In genomic region chr7:6382797-6383196, GRCh38 we compare ENCODE assay signal across 13 cellular contexts. TPM values are rescaled to one million over a fixed set of nuclear protein-coding genes. Genes with fewer than 3 reads are reported as not detected.
DNase-seq lines count a peak whose midpoint lies in the region; ATAC-seq and TF ChIP-seq lines count a peak whose summit lies in the region.
"Had no signal": no experiment of that assay in that cellular context is flagged by ENCODE, and none has a peak within 500 bp of the region (broad histone marks: within the 10 kb centered on the region; RNA-seq: fewer than 3 reads in every experiment).

No MANE protein-coding gene starts in this region.

- TF ChIP-seq CTCF in heart left ventricle (IDR thresholded peaks at IDR 0.05) (no peak), thoracic aorta (IDR thresholded peaks at IDR 0.05) (no peak)

- no peak overlapping the region for H3K4me3 ChIP-seq in heart left ventricle
- 0 out of 2 replicates have a peak overlapping the region, but pooled peaks have one; percentile 36 for H3K4me3 ChIP-seq in iPS-20b (ENCODE audit: low read length)
- H3K4me3 ChIP-seq in thoracic aorta, result peak overlapping the region; percentile 28
- H3K4me3 ChIP-seq: neural progenitor cell had no signal

- no peak for DNase-seq in heart left ventricle
- no peak for DNase-seq in left cardiac atrium
- no peak for DNase-seq in activated naive CD8-positive, alpha-beta T cell treated with anti-CD3 and anti-CD28 coated beads, Interleukin-2, amount 50 U/mL, for 24 hours
- no peak for DNase-seq in thoracic aorta (ENCODE audit: low spot score)
- no peak for DNase-seq in DMS53 (lab: John Stamatoyannopoulos, UW)
- DNase-seq in cerebellum (ENCODE audit: low spot score), result no peak
- DNase-seq in NOMO-1 treated with dmso at 0.1 percent for 144 hours (lab: John Stamatoyannopoulos, UW; ENCODE audit: unreplicated experiment), result no peak
- DNase-seq: activated CD8-positive, alpha-beta memory T cell treated with anti-CD3 and anti-CD28 coated beads for 24 hours; C1 segment of cervical spinal cord; glutamatergic neuron; NCI-H2171 had no signal

- no peaks in the 10 kb centered on the region for H3K27me3 ChIP-seq in heart left ventricle
- no peaks in the 10 kb centered on the region for H3K27me3 ChIP-seq in iPS-20b (ENCODE audit: insufficient read depth, low read length)
- no peaks in the 10 kb centered on the region for H3K27me3 ChIP-seq in thoracic aorta (replicated peaks; ENCODE audit: insufficient read depth)
- H3K27me3 ChIP-seq: neural progenitor cell had no signal

- peaks cover 78% of the 10 kb centered on the region for H3K4me1 Mint-ChIP-seq in activated naive CD8-positive, alpha-beta T cell treated with anti-CD3 and anti-CD28 coated beads, Interleukin-2, amount 50 U/mL, for 24 hours

- H3K4me3 Mint-ChIP-seq in activated naive CD8-positive, alpha-beta T cell treated with anti-CD3 and anti-CD28 coated beads, Interleukin-2, amount 50 U/mL, for 24 hours, result no peak overlapping the region
- H3K4me3 Mint-ChIP-seq: neural progenitor cell had no signal

- peaks cover 39% of the 10 kb centered on the region for H3K36me3 Mint-ChIP-seq in activated naive CD8-positive, alpha-beta T cell treated with anti-CD3 and anti-CD28 coated beads, Interleukin-2, amount 50 U/mL, for 24 hours (ENCODE audit: low read depth)

- no peak for TF ChIP-seq POLR2A in heart left ventricle (IDR thresholded peaks at IDR 0.05)

- peak overlapping the region in 7 of 12 donors; percentile 6 to 82 (median 22) for H3K27ac ChIP-seq in heart left ventricle
- no peak overlapping the region for H3K27ac ChIP-seq in iPS-20b (ENCODE audit: low read length)
- peak overlapping the region in 1 of 2 donors; percentile 51 for H3K27ac ChIP-seq in thoracic aorta
- H3K27ac ChIP-seq: neural progenitor cell had no signal

- H3K9me3 Mint-ChIP-seq in activated naive CD8-positive, alpha-beta T cell treated with anti-CD3 and anti-CD28 coated beads, Interleukin-2, amount 50 U/mL, for 24 hours, result no peaks in the 10 kb centered on the region
- H3K9me3 Mint-ChIP-seq: neural progenitor cell had no signal

- H3K9me3 ChIP-seq in heart left ventricle, result no peaks in the 10 kb centered on the region
- no peaks in the 10 kb centered on the region for H3K9me3 ChIP-seq in iPS-20b (ENCODE audit: insufficient read depth, low read depth, low read length)
- no peaks in the 10 kb centered on the region for H3K9me3 ChIP-seq in thoracic aorta

- 51 to 60% (median 54%) methylated on average over 4 of the region's 4 CpGs for WGBS in heart left ventricle, 4 donors

- no peak overlapping the region for H3K9ac ChIP-seq in iPS-20b (ENCODE audit: low read depth, low read length)
- H3K9ac ChIP-seq: neural progenitor cell had no signal

- no peak for ATAC-seq in heart left ventricle
- ATAC-seq in left cardiac atrium, result no peak
- ATAC-seq in activated naive CD8-positive, alpha-beta T cell treated with anti-CD3 and anti-CD28 coated beads, Interleukin-2, amount 50 U/mL, for 24 hours, result no peak
- ATAC-seq in thoracic aorta (ENCODE audit: insufficient number of reproducible peaks, low FRiP score, low read depth), result no peak

- no peaks in the 10 kb centered on the region for H3K27me3 Mint-ChIP-seq in activated naive CD8-positive, alpha-beta T cell treated with anti-CD3 and anti-CD28 coated beads, Interleukin-2, amount 50 U/mL, for 24 hours

- intact Hi-C loops in heart left ventricle (cut with DNase I), result loop anchor here in 1 of 10 donors (10.0 kb wide), 1 partner anchor 52 kb away; no protein-coding TSS in a partner anchor
- intact Hi-C loops in left cardiac atrium (cut with DNase I), result no loop called here

- H3K36me3 ChIP-seq in heart left ventricle, result peaks cover 0 to 25% (median 14%) of the 10 kb centered on the region in 9 donors
- H3K36me3 ChIP-seq in iPS-20b (ENCODE audit: insufficient read depth, low read depth, low read length), result peaks cover 25% of the 10 kb centered on the region
- H3K36me3 ChIP-seq in thoracic aorta, result peaks cover 1% of the 10 kb centered on the region
- H3K36me3 ChIP-seq: neural progenitor cell had no signal

- H3K4me1 ChIP-seq in heart left ventricle (peaks cover 10 to 100% (median 86%) of the 10 kb centered on the region in 12 donors), iPS-20b (ENCODE audit: insufficient read depth, low read length) (peaks cover 33% of the 10 kb centered on the region), thoracic aorta (ENCODE audit: control insufficient read depth in 1 of 2, low read depth in 2 of 2) (peaks cover 70 to 90% of the 10 kb centered on the region in 2 donors)

- peak overlapping the region; percentile 72 for H3K27ac Mint-ChIP-seq in activated naive CD8-positive, alpha-beta T cell treated with anti-CD3 and anti-CD28 coated beads, Interleukin-2, amount 50 U/mL, for 24 hours
- H3K27ac Mint-ChIP-seq: neural progenitor cell had no signal

RNA-seq across cellular contexts. Expression of gene RAC1, which starts 8.5 kb away (rescaled TPM):
- 100 to 1,000 TPM in 8 of 9 donors, 10 to 100 TPM in 1; 83.7 to 189 (median 153) TPM for total RNA-seq in heart left ventricle
- 100 to 1,000 TPM; 117 to 153 TPM for polyA plus RNA-seq in heart left ventricle
- total RNA-seq in left cardiac atrium, result 100 to 1,000 TPM; 135 to 169 TPM
- total RNA-seq in thoracic aorta, result 100 to 1,000 TPM; 125 to 163 TPM
- total RNA-seq in cerebellum, result 41.6 TPM

RNA-seq across cellular contexts. Expression of gene FAM220A, which starts 34.0 kb away (rescaled TPM):
- total RNA-seq in heart left ventricle (10 to 100 TPM; 17.2 to 31.2 (median 21.9) TPM), left cardiac atrium (10 to 100 TPM; 16.6 to 16.7 TPM), thoracic aorta (10 to 100 TPM; 13.9 to 30.1 TPM), cerebellum (28.9 TPM)
- 10 to 100 TPM; 18.2 TPM for polyA plus RNA-seq in heart left ventricle

Comparison
In these comparisons a context has a peak if more than half of its experiments do, and no peak if none do; other contexts are left out.
1. H3K4me3 ChIP-seq: peak in iPS-20b (single experiment) and thoracic aorta (single experiment); none in heart left ventricle (0 of 12).